Comparison of ENCODE assay signal across 8 cellular contexts in genomic region chr7:4610768-4611467, GRCh38.
DNase-seq lines count a peak whose midpoint lies in the region; ATAC-seq, FAIRE-seq and TF ChIP-seq lines count a peak whose summit lies in the region.

No MANE protein-coding gene starts in this region.

- no peaks in the 10 kb centered on the region for H3K4me1 ChIP-seq in BE2C

- H3K36me3 ChIP-seq in BE2C, result no peaks in the 10 kb centered on the region

- ATAC-seq in activated T-helper 17 cell treated with anti-CD3 and anti-CD28 coated beads, Interleukin-2, amount 50 U/mL, for 72 hours (replicated peaks), result peak; percentile 78
- ATAC-seq in HG02870 (IDR thresholded peaks at IDR 0.05; ENCODE audit: unreplicated experiment), result no peak

- no peaks in the 10 kb centered on the region for H3K9me3 Mint-ChIP-seq in activated T-helper 17 cell treated with anti-CD3 and anti-CD28 coated beads, Interleukin-2, amount 50 U/mL, for 72 hours

- peak; percentile 92 for TF ChIP-seq RAD21 in Ishikawa (IDR thresholded peaks at IDR 0.05; ENCODE audit: low read depth)

- no peak overlapping the region for H3K27ac Mint-ChIP-seq in activated T-helper 17 cell treated with anti-CD3 and anti-CD28 coated beads, Interleukin-2, amount 50 U/mL, for 72 hours

- H3K27me3 ChIP-seq in BE2C, result no peaks in the 10 kb centered on the region

- H3K4me3 Mint-ChIP-seq in activated T-helper 17 cell treated with anti-CD3 and anti-CD28 coated beads, Interleukin-2, amount 50 U/mL, for 72 hours, result no peak overlapping the region

- no peak overlapping the region for H3K4me3 ChIP-seq in BE2C (ENCODE audit: low read depth, low read length)

- peak; percentile 49 for DNase-seq in BE2C
- DNase-seq in GM19238 (ENCODE audit: insufficient read length, low spot score), result peak; percentile 43
- DNase-seq in RPMI7951 (ENCODE audit: low read depth), result peak; percentile 67
- DNase-seq in frontal cortex (ENCODE audit: low spot score in 2 of 2), result peak; percentile 46 to 67
- peak; percentile 70 for DNase-seq in pons (ENCODE audit: low spot score)

- H3K4me1 Mint-ChIP-seq in activated T-helper 17 cell treated with anti-CD3 and anti-CD28 coated beads, Interleukin-2, amount 50 U/mL, for 72 hours, result no peaks in the 10 kb centered on the region

- TF ChIP-seq EP300 in Ishikawa (IDR thresholded peaks at IDR 0.05; ENCODE audit: borderline replicate concordance), result no peak

- no peak for FAIRE-seq in frontal cortex (lab: Jason Lieb, UNC)

- H3K27me3 Mint-ChIP-seq in activated T-helper 17 cell treated with anti-CD3 and anti-CD28 coated beads, Interleukin-2, amount 50 U/mL, for 72 hours, result no peaks in the 10 kb centered on the region

- TF ChIP-seq CTCF in BE2C (IDR thresholded peaks at IDR 0.05; ENCODE audit: low read depth, low read length), result peak; percentile 76

- H3K36me3 Mint-ChIP-seq in activated T-helper 17 cell treated with anti-CD3 and anti-CD28 coated beads, Interleukin-2, amount 50 U/mL, for 72 hours (ENCODE audit: low read depth), result no peaks in the 10 kb centered on the region

- no peaks in the 10 kb centered on the region for H3K9me3 ChIP-seq in BE2C

TF ChIP-seq in Ishikawa, 13 proteins besides CTCF, POLR2A, EP300 and RAD21:
- no peak for TF ChIP-seq USF1 (IDR thresholded peaks at IDR 0.05)
TF ChIP-seq in Ishikawa: peak in this region for 0.
